ENCODE assay signal across 14 cellular contexts in genomic region chr20:46810442-46811327, GRCh38.
DNase-seq lines count a peak whose midpoint lies in the region; ATAC-seq and TF ChIP-seq lines count a peak whose summit lies in the region.
"Had no signal": no experiment of that assay in that cellular context is flagged by ENCODE, and none has a peak within 500 bp of the region (broad histone marks: within the 10 kb centered on the region; RNA-seq: fewer than 3 reads in every experiment).

No MANE protein-coding gene starts in this region.

- H3K36me3 Mint-ChIP-seq in activated naive CD4-positive, alpha-beta T cell treated with anti-CD3 and anti-CD28 coated beads for 36 hours (ENCODE audit: low read depth), result no peaks in the 10 kb centered on the region
- H3K36me3 Mint-ChIP-seq: CD8-positive, alpha-beta memory T cell had no signal

- TF ChIP-seq POLR2A in body of pancreas (IDR thresholded peaks at IDR 0.05) (no peak), suprapubic skin (IDR thresholded peaks at IDR 0.05) (no peak)

- H3K4me3 ChIP-seq in body of pancreas (no peak overlapping the region), suprapubic skin (peak overlapping the region; percentile 36)

- intact Hi-C loops in body of pancreas (cut with DNase I), result no loop called here
- intact Hi-C loops in activated naive CD4-positive, alpha-beta T cell treated with anti-CD3 and anti-CD28 coated beads for 36 hours (cut with micrococcal nuclease), result no loop called here

- H3K4me1 ChIP-seq in body of pancreas, result no peaks in the 10 kb centered on the region
- peaks cover 13% of the 10 kb centered on the region for H3K4me1 ChIP-seq in suprapubic skin

- H3K27ac ChIP-seq in body of pancreas, result no peak overlapping the region
- H3K27ac ChIP-seq in suprapubic skin, result no peak overlapping the region

- CTCF ChIA-PET in activated naive CD4-positive, alpha-beta T cell treated with anti-CD3 and anti-CD28 coated beads for 36 hours (lab: Charles Lee), result no interaction called here

- 45 to 57% methylated on average over 16 to 28 of the region's 28 CpGs for WGBS in body of pancreas, 2 donors
- WGBS in suprapubic skin, result 48% methylated on average over 15 of the region's 28 CpGs

- H3K27me3 Mint-ChIP-seq in activated naive CD4-positive, alpha-beta T cell treated with anti-CD3 and anti-CD28 coated beads for 36 hours (ENCODE audit: low read depth), result peaks cover 30% of the 10 kb centered on the region

- peak; percentile 21 for ATAC-seq in body of pancreas
- ATAC-seq in GM18867 (IDR thresholded peaks at IDR 0.05; ENCODE audit: unreplicated experiment), result no peak
- ATAC-seq: activated CD8-positive, alpha-beta T cell treated with anti-CD3 and anti-CD28 coated beads, Interleukin-2, amount 10 ng/mL, durations not matched to agents 7 days and 5 days had no signal

- no peak overlapping the region for H3K27ac Mint-ChIP-seq in activated naive CD4-positive, alpha-beta T cell treated with anti-CD3 and anti-CD28 coated beads for 36 hours
- H3K27ac Mint-ChIP-seq: activated CD8-positive, alpha-beta T cell treated with anti-CD3 and anti-CD28 coated beads, Interleukin-2, amount 10 ng/mL, durations not matched to agents 7 days and 5 days; CD8-positive, alpha-beta memory T cell had no signal

- H3K27me3 ChIP-seq in body of pancreas (peaks cover 0 to 4% of the 10 kb centered on the region in 2 donors), suprapubic skin (peaks cover 21% of the 10 kb centered on the region)

- TF ChIP-seq EP300 in suprapubic skin (IDR thresholded peaks at IDR 0.05), result no peak

- DNase-seq in NCI-H2196 (lab: John Stamatoyannopoulos, UW; ENCODE audit: unreplicated experiment) (peak; percentile 34), NCI-H2196 treated with DMSO at 0.1 percent for 48 hours (lab: John Stamatoyannopoulos, UW; ENCODE audit: unreplicated experiment) (no peak), NCI-H2171 treated with DMSO at 0.1 percent for 48 hours (lab: John Stamatoyannopoulos, UW) (peak; percentile 93), body of pancreas (no peak), suprapubic skin (ENCODE audit: low spot score in 2 of 2) (peak in 1 of 2 donors; percentile 29)
- DNase-seq in activated naive CD4-positive, alpha-beta T cell treated with anti-CD3 and anti-CD28 coated beads, Interleukin-2, amount 50 U/mL, for 16 hours, result no peak
- DNase-seq in activated naive CD4-positive, alpha-beta T cell treated with anti-CD3 and anti-CD28 coated beads for 36 hours, result no peak
- DNase-seq: activated CD8-positive, alpha-beta T cell treated with anti-CD3 and anti-CD28 coated beads, Interleukin-2, amount 10 ng/mL, durations not matched to agents 7 days and 5 days; activated effector memory CD4-positive, alpha-beta T cell treated with anti-CD3 and anti-CD28 coated beads, Interleukin-2, amount 50 U/mL, for 16 hours; caudate nucleus; CD8-positive, alpha-beta memory T cell; hippocampal formation had no signal

- no peaks in the 10 kb centered on the region for H3K9me3 Mint-ChIP-seq in activated naive CD4-positive, alpha-beta T cell treated with anti-CD3 and anti-CD28 coated beads for 36 hours
- H3K9me3 Mint-ChIP-seq: CD8-positive, alpha-beta memory T cell; neural crest cell had no signal

- H3K4me3 Mint-ChIP-seq in activated naive CD4-positive, alpha-beta T cell treated with anti-CD3 and anti-CD28 coated beads for 36 hours, result no peak overlapping the region
- H3K4me3 Mint-ChIP-seq: activated CD8-positive, alpha-beta T cell treated with anti-CD3 and anti-CD28 coated beads, Interleukin-2, amount 10 ng/mL, durations not matched to agents 7 days and 5 days; CD8-positive, alpha-beta memory T cell; neural crest cell had no signal

- H3K9me3 ChIP-seq in body of pancreas (no peaks in the 10 kb centered on the region), suprapubic skin (no peaks in the 10 kb centered on the region)

- TF ChIP-seq CTCF in body of pancreas (IDR thresholded peaks at IDR 0.05), result no peak
- no peak for TF ChIP-seq CTCF in suprapubic skin (IDR thresholded peaks at IDR 0.05)

- H3K36me3 ChIP-seq in body of pancreas (replicated peaks in 1 of 2; ENCODE audit: insufficient read depth in 1 of 2, low read depth in 2 of 2), result no peaks in the 10 kb centered on the region
- no peaks in the 10 kb centered on the region for H3K36me3 ChIP-seq in suprapubic skin

- H3K4me1 Mint-ChIP-seq in activated naive CD4-positive, alpha-beta T cell treated with anti-CD3 and anti-CD28 coated beads for 36 hours (ENCODE audit: low read depth), result no peaks in the 10 kb centered on the region
- H3K4me1 Mint-ChIP-seq: CD8-positive, alpha-beta memory T cell had no signal

Comparison
In these comparisons a context has a peak if more than half of its experiments do, and no peak if none do; other contexts are left out.
1. DNase-seq: peak in NCI-H2196 (single experiment) and NCI-H2171 treated with DMSO at 0.1 percent for 48 hours (single experiment); none in NCI-H2196 treated with DMSO at 0.1 percent for 48 hours (single experiment), body of pancreas (0 of 4), activated naive CD4-positive, alpha-beta T cell treated with anti-CD3 and anti-CD28 coated beads, Interleukin-2, amount 50 U/mL, for 16 hours (single experiment) and activated naive CD4-positive, alpha-beta T cell treated with anti-CD3 and anti-CD28 coated beads for 36 hours (single experiment).